Comparison of ENCODE assay signal across 28 cellular contexts in the genomic region with DNA sequence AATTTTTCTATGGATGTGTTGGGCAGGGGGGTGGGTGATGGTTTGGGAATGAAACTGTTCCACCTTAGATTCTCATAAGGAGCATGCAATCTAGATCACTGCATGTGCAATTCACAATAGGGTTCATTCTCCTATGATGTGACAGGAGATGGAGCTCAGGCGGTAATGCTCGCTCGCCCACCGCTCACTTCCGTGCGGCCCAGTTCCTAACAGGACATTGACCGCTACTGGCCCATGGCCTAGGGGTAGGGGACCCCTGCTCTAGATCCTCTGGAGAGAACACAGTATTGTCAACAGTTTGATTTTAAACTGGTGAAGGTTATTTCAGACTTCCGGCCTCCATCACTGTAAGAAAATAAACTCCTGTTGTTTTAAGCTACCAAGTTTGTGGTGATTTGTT. TPM values are rescaled to one million over a fixed set of nuclear protein-coding genes. Genes with fewer than 3 reads are reported as not detected.
"Had no signal": no experiment of that assay in that cellular context is flagged by ENCODE, and none has a peak within 500 bp of the region (broad histone marks: within the 10 kb centered on the region; RNA-seq: fewer than 3 reads in every experiment).

No MANE protein-coding gene starts in this region.

- H3K9me3 Mint-ChIP-seq: type B pancreatic cell had no signal

- H3K4me3 ChIP-seq: stomach, suprapubic skin, testis, thoracic aorta, thyroid gland, tibial artery, tibial nerve, transverse colon, upper lobe of left lung, uterus, vagina had no signal

- H3K27ac Mint-ChIP-seq: stimulated activated effector memory CD8-positive, alpha-beta T cell treated with anti-CD3 and anti-CD28 coated beads, Interleukin-12 subunit alpha, Interleukin-12 subunit beta, amount 100 ng/mL, for 72 hours; stimulated activated memory B cell treated with anti-CD40 and anti-IgM and Interleukin-4, amounts not matched to agents 10 μg/mL and 1 μg/mL and 100 μg/mL, for 72 hours; stimulated activated naive B cell treated with anti-CD40 and anti-IgM and Interleukin-4, amounts not matched to agents 10 μg/mL and 1 μg/mL and 100 μg/mL, for 72 hours; stimulated activated naive CD8-positive, alpha-beta T cell treated with anti-CD3 and anti-CD28 coated beads, Interleukin-15, Interleukin-2, amounts not matched to agents 100 ng/mL and 50 ng/mL, for 24 hours; type B pancreatic cell had no signal

- H3K27ac ChIP-seq: stomach, suprapubic skin, testis, thoracic aorta, thyroid gland, tibial artery, tibial nerve, transverse colon, upper lobe of left lung, uterus, vagina had no signal

- H3K4me1 ChIP-seq: stomach, suprapubic skin, testis, thyroid gland, tibial artery, tibial nerve, transverse colon, upper lobe of left lung, uterus, vagina had no signal

- ATAC-seq: stimulated activated effector memory CD8-positive, alpha-beta T cell treated with anti-CD3 and anti-CD28 coated beads, Interleukin-12 subunit alpha, Interleukin-12 subunit beta, amount 100 ng/mL, for 72 hours; stimulated activated memory B cell treated with anti-CD40 and anti-IgM and Interleukin-4, amounts not matched to agents 10 μg/mL and 1 μg/mL and 100 μg/mL, for 72 hours; stimulated activated naive B cell treated with anti-CD40 and anti-IgM and Interleukin-4, amounts not matched to agents 10 μg/mL and 1 μg/mL and 100 μg/mL, for 72 hours; stimulated activated naive CD8-positive, alpha-beta T cell treated with anti-CD3 and anti-CD28 coated beads, Interleukin-15, amount 100 ng/mL, for 72 hours; stimulated activated naive CD8-positive, alpha-beta T cell treated with anti-CD3 and anti-CD28 coated beads, Interleukin-15, Interleukin-2, amounts not matched to agents 100 U/mL and 50 U/mL, for 24 hours had no signal

- H3K27me3 ChIP-seq: stomach, suprapubic skin, testis, thyroid gland, tibial artery, tibial nerve, transverse colon, upper lobe of left lung, uterus, vagina had no signal

- H3K36me3 Mint-ChIP-seq: stimulated activated effector memory CD8-positive, alpha-beta T cell treated with anti-CD3 and anti-CD28 coated beads, Interleukin-12 subunit alpha, Interleukin-12 subunit beta, amount 100 ng/mL, for 72 hours; stimulated activated memory B cell treated with anti-CD40 and anti-IgM and Interleukin-4, amounts not matched to agents 10 μg/mL and 1 μg/mL and 100 μg/mL, for 72 hours; stimulated activated naive B cell treated with anti-CD40 and anti-IgM and Interleukin-4, amounts not matched to agents 10 μg/mL and 1 μg/mL and 100 μg/mL, for 72 hours; type B pancreatic cell had no signal

- H3K9me3 ChIP-seq: stomach, suprapubic skin, testis, thoracic aorta, thyroid gland, tibial artery, tibial nerve, transverse colon, upper lobe of left lung, uterus, vagina had no signal

- H3K4me3 Mint-ChIP-seq: stimulated activated effector memory CD8-positive, alpha-beta T cell treated with anti-CD3 and anti-CD28 coated beads, Interleukin-12 subunit alpha, Interleukin-12 subunit beta, amount 100 ng/mL, for 72 hours; stimulated activated memory B cell treated with anti-CD40 and anti-IgM and Interleukin-4, amounts not matched to agents 10 μg/mL and 1 μg/mL and 100 μg/mL, for 72 hours; stimulated activated naive B cell treated with anti-CD40 and anti-IgM and Interleukin-4, amounts not matched to agents 10 μg/mL and 1 μg/mL and 100 μg/mL, for 72 hours; stimulated activated naive CD8-positive, alpha-beta T cell treated with anti-CD3 and anti-CD28 coated beads, Interleukin-15, amount 100 ng/mL, for 72 hours; stimulated activated naive CD8-positive, alpha-beta T cell treated with anti-CD3 and anti-CD28 coated beads, Interleukin-15, Interleukin-2, amounts not matched to agents 100 ng/mL and 50 ng/mL, for 24 hours; type B pancreatic cell had no signal

- H3K4me1 Mint-ChIP-seq: stimulated activated effector memory CD8-positive, alpha-beta T cell treated with anti-CD3 and anti-CD28 coated beads, Interleukin-12 subunit alpha, Interleukin-12 subunit beta, amount 100 ng/mL, for 72 hours; stimulated activated memory B cell treated with anti-CD40 and anti-IgM and Interleukin-4, amounts not matched to agents 10 μg/mL and 1 μg/mL and 100 μg/mL, for 72 hours; stimulated activated naive B cell treated with anti-CD40 and anti-IgM and Interleukin-4, amounts not matched to agents 10 μg/mL and 1 μg/mL and 100 μg/mL, for 72 hours; stimulated activated naive CD8-positive, alpha-beta T cell treated with anti-CD3 and anti-CD28 coated beads, Interleukin-15, amount 100 ng/mL, for 72 hours had no signal

- DNase-seq: stimulated activated CD4-positive, alpha-beta T cell treated with anti-CD3 and anti-CD28 coated beads, Interleukin-2, amount 100 ng/mL, for 48 hours; stimulated activated CD4-positive, alpha-beta T cell treated with anti-CD3 and anti-CD28 coated beads, Interleukin-4, amount 100 ng/mL, for 1 hour; stimulated activated CD4-positive, alpha-beta T cell treated with anti-CD3 and anti-CD28 coated beads, Interleukin-4, amount 100 ng/mL, for 24 hours; stimulated activated CD4-positive, alpha-beta T cell treated with anti-CD3 and anti-CD28 coated beads, Interleukin-4, amount 100 ng/mL, for 4 hours; stimulated activated CD8-positive, alpha-beta memory T cell treated with anti-CD3 and anti-CD28 coated beads, Interleukin-4, amount 100 ng/mL, for 48 hours; stimulated activated naive B cell treated with anti-CD40 and anti-IgM and Interleukin-4, amounts not matched to agents 10 μg/mL and 1 μg/mL and 100 μg/mL, for 72 hours; stimulated activated naive CD4-positive, alpha-beta T cell; stimulated activated naive CD4-positive, alpha-beta T cell treated with Interleukin-2 at 50 U/mL for 16 hours; stimulated activated naive CD8-positive, alpha-beta T cell treated with anti-CD3 and anti-CD28 coated beads, Interleukin-15, amount 100 ng/mL, for 72 hours; stimulated activated naive CD8-positive, alpha-beta T cell treated with anti-CD3 and anti-CD28 coated beads, Interleukin-15, Interleukin-2, amounts not matched to agents 100 U/mL and 50 U/mL, for 24 hours; stomach; substantia nigra; testis; thyroid gland; tibial artery; transverse colon; trophoblast cell; uterus had no signal

- H3K36me3 ChIP-seq: stomach, suprapubic skin, thoracic aorta, thyroid gland, tibial artery, tibial nerve, transverse colon, upper lobe of left lung, uterus, vagina had no signal

- H3K27me3 Mint-ChIP-seq: stimulated activated memory B cell treated with anti-CD40 and anti-IgM and Interleukin-4, amounts not matched to agents 10 μg/mL and 1 μg/mL and 100 μg/mL, for 72 hours; stimulated activated naive B cell treated with anti-CD40 and anti-IgM and Interleukin-4, amounts not matched to agents 10 μg/mL and 1 μg/mL and 100 μg/mL, for 72 hours; stimulated activated naive CD8-positive, alpha-beta T cell treated with anti-CD3 and anti-CD28 coated beads, Interleukin-15, amount 100 ng/mL, for 72 hours; stimulated activated naive CD8-positive, alpha-beta T cell treated with anti-CD3 and anti-CD28 coated beads, Interleukin-15, Interleukin-2, amounts not matched to agents 100 ng/mL and 50 ng/mL, for 24 hours; type B pancreatic cell had no signal

RNA-seq across cellular contexts. Expression of a gene that starts 55.0 kb away (rescaled TPM):
- total RNA-seq: thoracic aorta had no signal
- polyA plus RNA-seq: stomach, urinary bladder had no signal
